30 cellular contexts compared by ENCODE assay signal in genomic region chr18:34364699-34365098, GRCh38.
"Had no signal": no experiment of that assay in that cellular context is flagged by ENCODE, and none has a peak within 500 bp of the region (broad histone marks: within the 10 kb centered on the region; RNA-seq: fewer than 3 reads in every experiment).

No MANE protein-coding gene starts in this region.

- H3K27ac ChIP-seq: coronary artery, KMS-11, Peyer's patch, RWPE1, SJCRH30 had no signal

- H3K4me1 Mint-ChIP-seq: activated naive CD4-positive, alpha-beta T cell treated with anti-CD3 and anti-CD28 coated beads, Interleukin-2, amount 10 ng/mL, durations not matched to agents 7 days and 5 days; activated naive CD8-positive, alpha-beta T cell treated with anti-CD3 and anti-CD28 coated beads for 36 hours had no signal

- H3K36me3 ChIP-seq: MG63, Peyer's patch, SJCRH30 had no signal

- H3K4me3 ChIP-seq: coronary artery, MG63, Peyer's patch, SJCRH30 had no signal

- H3K27me3 ChIP-seq: MG63, Peyer's patch, SJCRH30 had no signal

- H3K36me3 Mint-ChIP-seq: activated naive CD4-positive, alpha-beta T cell treated with anti-CD3 and anti-CD28 coated beads, Interleukin-2, amount 10 ng/mL, durations not matched to agents 7 days and 5 days; activated naive CD8-positive, alpha-beta T cell treated with anti-CD3 and anti-CD28 coated beads for 36 hours had no signal

- H3K27me3 Mint-ChIP-seq: activated CD8-positive, alpha-beta T cell treated with anti-CD3 and anti-CD28 coated beads for 36 hours; activated naive CD4-positive, alpha-beta T cell treated with anti-CD3 and anti-CD28 coated beads, Interleukin-2, amount 10 ng/mL, durations not matched to agents 7 days and 5 days; activated naive CD8-positive, alpha-beta T cell treated with anti-CD3 and anti-CD28 coated beads for 36 hours had no signal

- DNase-seq: activated CD4-positive, alpha-beta T cell treated with anti-CD3 and anti-CD28 coated beads for 4 hours; activated CD8-positive, alpha-beta memory T cell treated with anti-CD3 and anti-CD28 coated beads, Interleukin-2, amount 50 U/mL, for 4 hours; activated CD8-positive, alpha-beta T cell treated with anti-CD3 and anti-CD28 coated beads for 36 hours; activated gamma-delta T cell treated with Interleukin-2 at 50 U/mL for 16 hours; activated naive CD4-positive, alpha-beta T cell treated with anti-CD3 and anti-CD28 coated beads, Interleukin-2, amount 10 ng/mL, durations not matched to agents 7 days and 5 days; activated naive CD8-positive, alpha-beta T cell treated with anti-CD3 and anti-CD28 coated beads for 36 hours; activated T-cell treated with anti-CD3 and anti-CD28 coated beads, Interleukin-2, amount 50 U/mL, for 72 hours; MG63; MV-4-11; NCI-H1092 treated with DMSO at 0.1 percent for 48 hours; NCI-H1436; NCI-H187 treated with DMSO at 0.1 percent for 48 hours; NCI-H2081 treated with DMSO at 0.1 percent for 48 hours; NCI-H2171; NCI-H2227 treated with DMSO at 0.1 percent for 48 hours; NCI-H446 treated with DMSO at 0.1 percent for 48 hours; NCI-H526 treated with DMSO at 0.1 percent for 48 hours; NK-92 treated with Interleukin-12 subunit alpha and Interleukin-12 subunit beta, amount 100 ng/mL, for 24 hours; OCI-M1; Peyer's patch; Right ventricle myocardium superior; SJCRH30; SW 1271 had no signal

- ATAC-seq: activated CD4-positive, CD25-positive, alpha-beta regulatory T cell treated with anti-CD3 and anti-CD28 coated beads, Interleukin-2, amount 50 U/mL, for 24 hours; activated CD8-positive, alpha-beta T cell treated with anti-CD3 and anti-CD28 coated beads for 36 hours; activated T-cell treated with anti-CD3 and anti-CD28 coated beads, Interleukin-2, amount 50 U/mL, for 72 hours; SK-N-SH treated with all-trans-retinoic acid at 6 μM for 48 hours had no signal

- H3K4me1 ChIP-seq: Peyer's patch, SJCRH30 had no signal

- H3K27ac Mint-ChIP-seq: activated CD8-positive, alpha-beta T cell treated with anti-CD3 and anti-CD28 coated beads for 36 hours; activated naive CD4-positive, alpha-beta T cell treated with anti-CD3 and anti-CD28 coated beads, Interleukin-2, amount 10 ng/mL, durations not matched to agents 7 days and 5 days; activated naive CD8-positive, alpha-beta T cell treated with anti-CD3 and anti-CD28 coated beads for 36 hours; activated T-cell treated with anti-CD3 and anti-CD28 coated beads, Interleukin-2, amount 50 U/mL, for 72 hours; activated T-helper 2 cell treated with anti-CD3 and anti-CD28 coated beads, Interferon-gamma antibody, Interleukin-2, Interleukin-4, amounts not matched to agents 10 μg/mL and 5 μg/mL and 100 μg/mL, durations not matched to agents 14 hours and 24 hours and 36 hours; T-helper 2 cell treated with Interferon-gamma antibody and Interleukin-4, amounts not matched to agents 5 μg/mL and 100 μg/mL, for 36 hours had no signal

- H3K9me3 Mint-ChIP-seq: activated naive CD8-positive, alpha-beta T cell treated with anti-CD3 and anti-CD28 coated beads for 36 hours; T-helper 2 cell treated with Interferon-gamma antibody and Interleukin-4, amounts not matched to agents 5 μg/mL and 100 μg/mL, for 36 hours had no signal

- H3K4me3 Mint-ChIP-seq: activated CD8-positive, alpha-beta T cell treated with anti-CD3 and anti-CD28 coated beads for 36 hours; activated naive CD4-positive, alpha-beta T cell treated with anti-CD3 and anti-CD28 coated beads, Interleukin-2, amount 10 ng/mL, durations not matched to agents 7 days and 5 days; activated naive CD8-positive, alpha-beta T cell treated with anti-CD3 and anti-CD28 coated beads for 36 hours; activated T-cell treated with anti-CD3 and anti-CD28 coated beads, Interleukin-2, amount 50 U/mL, for 72 hours; T-helper 2 cell treated with Interferon-gamma antibody and Interleukin-4, amounts not matched to agents 5 μg/mL and 100 μg/mL, for 36 hours had no signal

- H3K9me3 ChIP-seq: MG63, Peyer's patch, SJCRH30 had no signal
